In the genomic region with DNA sequence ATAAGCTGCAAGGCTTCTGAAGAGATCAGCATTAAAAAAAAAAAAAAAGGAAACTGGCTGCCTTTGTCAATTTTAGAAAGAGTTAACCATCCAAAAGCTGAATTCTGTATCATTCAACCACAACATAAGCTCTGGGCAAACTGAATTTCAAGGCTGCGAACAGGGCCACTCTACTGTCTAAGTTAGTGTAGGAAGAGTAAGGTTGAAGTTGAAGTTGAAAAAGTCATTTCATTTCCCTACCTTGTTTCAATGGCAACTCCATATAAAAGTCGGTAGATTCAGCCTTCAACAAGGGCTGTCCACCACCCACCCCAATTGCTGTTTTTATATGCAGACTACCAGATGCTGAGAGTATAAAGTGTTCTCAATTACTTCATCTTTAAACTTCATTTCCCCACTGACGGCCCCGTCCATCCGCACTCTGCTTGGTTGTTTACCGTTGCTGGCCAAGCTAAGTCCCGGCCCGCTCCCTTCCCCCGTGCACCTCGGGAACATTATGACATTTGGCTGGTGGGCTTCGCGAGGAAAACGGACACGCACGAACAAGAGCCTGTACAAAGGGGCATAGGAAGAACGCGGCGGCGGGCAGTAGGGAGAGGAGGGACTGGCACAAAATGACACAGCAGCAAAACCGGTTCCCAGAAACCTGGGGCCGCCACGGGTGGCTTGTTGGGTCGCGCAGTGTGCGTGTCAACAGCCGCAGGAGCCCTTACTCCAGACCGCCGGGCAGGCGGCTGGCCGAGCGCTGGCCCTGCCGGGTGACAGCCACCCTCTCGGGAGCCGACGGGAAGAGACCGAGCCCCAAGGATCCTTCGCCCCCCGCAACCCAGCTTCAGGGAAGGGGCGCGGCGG, we compare ENCODE assay signal across 1 cellular context.
TF ChIP-seq lines count a peak whose summit lies in the region.

No MANE protein-coding gene starts in this region.

TF ChIP-seq in WTC11, 78 proteins besides CTCF, POLR2A, EP300 and RAD21 (continued from another document):
- TF ChIP-seq, protein P1, sequence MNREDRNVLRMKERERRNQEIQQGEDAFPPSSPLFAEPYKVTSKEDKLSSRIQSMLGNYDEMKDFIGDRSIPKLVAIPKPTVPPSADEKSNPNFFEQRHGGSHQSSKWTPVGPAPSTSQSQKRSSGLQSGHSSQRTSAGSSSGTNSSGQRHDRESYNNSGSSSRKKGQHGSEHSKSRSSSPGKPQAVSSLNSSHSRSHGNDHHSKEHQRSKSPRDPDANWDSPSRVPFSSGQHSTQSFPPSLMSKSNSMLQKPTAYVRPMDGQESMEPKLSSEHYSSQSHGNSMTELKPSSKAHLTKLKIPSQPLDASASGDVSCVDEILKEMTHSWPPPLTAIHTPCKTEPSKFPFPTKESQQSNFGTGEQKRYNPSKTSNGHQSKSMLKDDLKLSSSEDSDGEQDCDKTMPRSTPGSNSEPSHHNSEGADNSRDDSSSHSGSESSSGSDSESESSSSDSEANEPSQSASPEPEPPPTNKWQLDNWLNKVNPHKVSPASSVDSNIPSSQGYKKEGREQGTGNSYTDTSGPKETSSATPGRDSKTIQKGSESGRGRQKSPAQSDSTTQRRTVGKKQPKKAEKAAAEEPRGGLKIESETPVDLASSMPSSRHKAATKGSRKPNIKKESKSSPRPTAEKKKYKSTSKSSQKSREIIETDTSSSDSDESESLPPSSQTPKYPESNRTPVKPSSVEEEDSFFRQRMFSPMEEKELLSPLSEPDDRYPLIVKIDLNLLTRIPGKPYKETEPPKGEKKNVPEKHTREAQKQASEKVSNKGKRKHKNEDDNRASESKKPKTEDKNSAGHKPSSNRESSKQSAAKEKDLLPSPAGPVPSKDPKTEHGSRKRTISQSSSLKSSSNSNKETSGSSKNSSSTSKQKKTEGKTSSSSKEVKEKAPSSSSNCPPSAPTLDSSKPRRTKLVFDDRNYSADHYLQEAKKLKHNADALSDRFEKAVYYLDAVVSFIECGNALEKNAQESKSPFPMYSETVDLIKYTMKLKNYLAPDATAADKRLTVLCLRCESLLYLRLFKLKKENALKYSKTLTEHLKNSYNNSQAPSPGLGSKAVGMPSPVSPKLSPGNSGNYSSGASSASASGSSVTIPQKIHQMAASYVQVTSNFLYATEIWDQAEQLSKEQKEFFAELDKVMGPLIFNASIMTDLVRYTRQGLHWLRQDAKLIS (CRISPR knock-in tag; IDR thresholded peaks at IDR 0.05; ENCODE audit: borderline replicate concordance): no peak
- no peak for TF ChIP-seq NFATC4 (CRISPR knock-in tag; IDR thresholded peaks at IDR 0.05)
TF ChIP-seq in WTC11: peak in this region for 0.
